Comparison of ENCODE assay signal across 1 cellular context in the genomic region with DNA sequence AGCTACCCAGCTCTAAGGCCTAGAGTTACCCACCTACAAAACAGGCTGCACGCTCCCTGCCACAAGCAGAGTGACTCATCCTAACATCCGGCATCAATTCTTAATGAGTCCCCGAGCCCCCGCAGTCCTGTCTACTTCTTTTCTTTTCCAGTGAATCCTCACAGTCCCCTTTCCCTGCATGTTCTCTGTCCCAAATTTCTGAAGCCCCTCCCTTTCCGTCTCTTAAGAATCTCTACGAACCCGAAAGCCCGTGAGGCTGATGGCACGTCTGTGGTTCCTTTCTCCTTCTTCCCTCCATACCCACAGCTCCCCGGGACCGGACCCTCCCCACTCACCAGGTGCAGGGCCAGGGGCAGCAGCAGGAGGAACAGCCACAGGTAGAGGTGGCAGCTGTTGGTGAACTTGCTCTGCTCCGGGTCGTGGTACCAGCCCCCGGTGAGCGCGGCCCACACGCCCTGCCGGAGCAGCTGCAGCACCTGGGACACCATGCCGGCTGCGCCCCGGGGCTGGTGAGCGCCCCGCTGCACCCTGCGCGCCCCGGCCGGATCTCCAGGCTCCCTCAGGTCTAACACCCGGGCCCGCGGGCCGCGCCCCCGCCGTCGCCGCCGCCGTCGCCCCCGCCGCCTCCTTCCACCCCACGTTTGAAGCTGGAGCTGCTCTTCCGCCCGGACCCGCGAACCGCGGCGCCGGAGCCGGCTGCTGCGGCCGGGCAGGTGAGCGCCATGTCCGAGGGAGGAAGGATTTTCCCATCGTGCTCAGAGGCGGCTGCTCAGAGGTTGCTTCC.
TF ChIP-seq lines count a peak whose summit lies in the region.

A gene with protein sequence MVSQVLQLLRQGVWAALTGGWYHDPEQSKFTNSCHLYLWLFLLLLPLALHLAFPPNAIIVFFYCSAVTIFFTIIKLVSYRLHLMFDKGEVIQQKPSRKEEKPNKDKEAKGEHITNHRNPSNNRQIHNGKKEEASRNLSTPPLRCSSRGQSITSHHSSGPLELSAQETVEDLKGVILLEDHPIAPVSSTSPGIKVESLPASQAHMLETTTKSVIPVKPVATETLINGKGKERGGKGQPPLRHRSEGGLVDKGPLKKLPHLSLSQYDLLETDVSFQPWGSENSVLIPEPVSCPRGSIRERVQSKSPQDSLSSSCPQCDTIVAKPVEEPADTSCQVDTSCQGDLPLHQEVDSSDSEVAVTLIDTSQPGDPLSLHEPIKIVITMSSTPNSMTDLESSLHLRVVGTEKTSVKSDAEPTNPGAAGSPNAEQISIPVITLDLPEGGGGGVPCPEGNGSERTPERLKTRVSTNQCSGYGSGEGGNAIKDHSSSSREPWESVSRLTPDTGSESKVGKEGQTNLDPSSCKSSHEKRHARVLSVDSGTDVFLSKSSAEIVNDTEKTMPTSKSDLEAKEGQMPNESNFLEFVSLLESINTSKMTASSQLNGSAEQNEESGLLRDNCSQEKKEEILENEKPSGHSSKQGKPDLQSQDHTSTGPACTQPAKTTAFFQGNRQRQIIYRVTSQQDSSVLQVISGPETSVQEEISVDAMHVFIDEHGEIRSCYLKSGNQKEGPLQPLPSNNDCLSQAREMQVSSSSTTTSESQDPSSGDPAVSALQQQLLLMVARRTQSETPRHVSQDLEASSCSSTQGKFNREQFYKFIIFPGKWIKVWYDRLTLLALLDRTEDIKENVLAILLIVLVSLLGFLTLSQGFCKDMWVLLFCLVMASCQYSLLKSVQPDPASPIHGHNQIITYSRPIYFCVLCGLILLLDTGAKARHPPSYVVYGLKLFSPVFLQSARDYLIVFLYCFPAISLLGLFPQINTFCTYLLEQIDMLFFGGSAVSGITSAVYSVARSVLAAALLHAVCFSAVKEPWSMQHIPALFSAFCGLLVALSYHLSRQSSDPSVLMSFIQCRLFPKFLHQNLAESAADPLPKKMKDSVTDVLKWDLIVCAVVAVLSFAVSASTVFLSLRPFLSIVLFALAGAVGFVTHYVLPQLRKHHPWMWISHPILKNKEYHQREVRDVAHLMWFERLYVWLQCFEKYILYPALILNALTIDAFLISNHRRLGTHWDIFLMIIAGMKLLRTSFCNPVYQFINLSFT (N-terminal part only) (minus strand): TSS at position 735 of the 784 bp plus-strand sequence. CDS start 247 bp downstream, at position 488.

TF ChIP-seq in HepG2, 621 proteins besides CTCF, POLR2A, EP300 and RAD21:
- TF ChIP-seq, protein P1, sequence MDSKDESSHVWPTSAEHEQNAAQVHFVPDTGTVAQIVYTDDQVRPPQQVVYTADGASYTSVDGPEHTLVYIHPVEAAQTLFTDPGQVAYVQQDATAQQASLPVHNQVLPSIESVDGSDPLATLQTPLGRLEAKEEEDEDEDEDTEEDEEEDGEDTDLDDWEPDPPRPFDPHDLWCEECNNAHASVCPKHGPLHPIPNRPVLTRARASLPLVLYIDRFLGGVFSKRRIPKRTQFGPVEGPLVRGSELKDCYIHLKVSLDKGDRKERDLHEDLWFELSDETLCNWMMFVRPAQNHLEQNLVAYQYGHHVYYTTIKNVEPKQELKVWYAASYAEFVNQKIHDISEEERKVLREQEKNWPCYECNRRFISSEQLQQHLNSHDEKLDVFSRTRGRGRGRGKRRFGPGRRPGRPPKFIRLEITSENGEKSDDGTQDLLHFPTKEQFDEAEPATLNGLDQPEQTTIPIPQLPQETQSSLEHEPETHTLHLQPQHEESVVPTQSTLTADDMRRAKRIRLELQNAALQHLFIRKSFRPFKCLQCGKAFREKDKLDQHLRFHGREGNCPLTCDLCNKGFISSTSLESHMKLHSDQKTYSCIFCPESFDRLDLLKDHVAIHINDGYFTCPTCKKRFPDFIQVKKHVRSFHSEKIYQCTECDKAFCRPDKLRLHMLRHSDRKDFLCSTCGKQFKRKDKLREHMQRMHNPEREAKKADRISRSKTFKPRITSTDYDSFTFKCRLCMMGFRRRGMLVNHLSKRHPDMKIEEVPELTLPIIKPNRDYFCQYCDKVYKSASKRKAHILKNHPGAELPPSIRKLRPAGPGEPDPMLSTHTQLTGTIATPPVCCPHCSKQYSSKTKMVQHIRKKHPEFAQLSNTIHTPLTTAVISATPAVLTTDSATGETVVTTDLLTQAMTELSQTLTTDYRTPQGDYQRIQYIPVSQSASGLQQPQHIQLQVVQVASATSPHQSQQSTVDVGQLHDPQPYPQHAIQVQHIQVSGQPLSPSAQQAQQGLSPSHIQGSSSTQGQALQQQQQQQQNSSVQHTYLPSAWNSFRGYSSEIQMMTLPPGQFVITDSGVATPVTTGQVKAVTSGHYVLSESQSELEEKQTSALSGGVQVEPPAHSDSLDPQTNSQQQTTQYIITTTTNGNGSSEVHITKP (CRISPR knock-in tag; IDR thresholded peaks at IDR 0.05; ENCODE audit: low read depth) = no peak
- TF ChIP-seq FOSL2 (CRISPR knock-in tag; IDR thresholded peaks at IDR 0.05) = 0 out of 2 replicates have a peak, but pooled peaks have one; percentile 16
